In the genomic region with DNA sequence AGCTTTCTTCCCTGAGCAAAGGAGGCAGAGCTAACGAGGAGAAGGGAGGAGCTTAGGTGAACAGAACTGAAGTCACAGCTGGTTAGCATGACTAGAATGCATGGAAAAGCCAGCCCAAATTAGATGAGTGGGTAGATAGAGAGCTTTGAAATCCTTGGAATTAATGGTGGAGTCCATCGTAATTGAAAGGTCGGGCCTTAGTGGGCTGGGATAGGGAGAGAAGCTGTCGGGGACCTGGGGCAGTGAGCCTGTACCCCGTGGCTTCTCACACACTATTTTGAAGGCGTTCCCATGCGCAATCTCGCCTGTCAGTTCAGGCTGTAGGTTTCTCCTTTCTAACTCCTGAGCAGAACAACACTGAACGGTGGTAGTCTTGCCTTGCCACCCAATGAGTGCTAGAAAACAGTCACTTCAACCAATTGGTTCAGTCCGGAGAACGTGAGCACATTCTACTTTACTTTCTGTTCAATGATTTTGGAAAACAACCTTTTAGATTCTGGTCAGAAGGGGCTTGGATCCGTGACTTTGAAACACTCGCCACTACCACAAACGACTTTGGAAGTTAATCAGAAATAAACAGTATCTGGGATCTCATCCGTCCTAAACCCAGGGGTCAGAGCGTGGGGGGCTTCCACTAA, we compare ENCODE assay signal across 8 cellular contexts. TPM values are rescaled to one million over a fixed set of nuclear protein-coding genes. Genes with fewer than 3 reads are reported as not detected.
DNase-seq lines count a peak whose midpoint lies in the region; ATAC-seq and TF ChIP-seq lines count a peak whose summit lies in the region.

No MANE protein-coding gene starts in this region.

- intact Hi-C loops in left colon (cut with DNase I, micrococcal nuclease): loop anchor here in 1 of 2 donors (5.0 to 10.0 kb wide), 2 partner anchors 131 to 182 kb away; partner anchors contain the start of gene TTC23L

- ATAC-seq in left colon (peak; percentile 76), HG03135 (IDR thresholded peaks at IDR 0.05; ENCODE audit: unreplicated experiment) (no peak)

- DNase-seq in DMS153 (lab: John Stamatoyannopoulos, UW) (peak; percentile 40), HuH-7.5 (ENCODE audit: low spot score) (peak; percentile 43), dermis blood vessel endothelial cell (peak; percentile 85), left colon (peak; percentile 48 to 56), NCI-H345 (lab: John Stamatoyannopoulos, UW) (no peak)
- peak; percentile 35 for DNase-seq in stimulated activated CD4-positive, alpha-beta T cell treated with anti-CD3 and anti-CD28 coated beads, Interleukin-15, amount 100 ng/mL, for 24 hours

- no peak for TF ChIP-seq CTCF in VCaP (conservative IDR thresholded peaks at IDR 0.05)

- peak overlapping the region; percentile 95 for H3K27ac ChIP-seq in VCaP

RNA-seq across cellular contexts. Expression of gene RAI14, which starts 0.7 kb away (rescaled TPM):
- total RNA-seq in dermis blood vessel endothelial cell: 204 and 257 TPM in 2 replicates
- total RNA-seq in left colon: 10 to 100 TPM; 11.3 to 32.2 TPM
